Comparison of ENCODE assay signal across 22 cellular contexts in genomic region chr19:6834433-6834832, GRCh38. TPM values are rescaled to one million over a fixed set of nuclear protein-coding genes. Genes with fewer than 3 reads are reported as not detected.
"Had no signal": no experiment of that assay in that cellular context is flagged by ENCODE, and none has a peak within 500 bp of the region (broad histone marks: within the 10 kb centered on the region; RNA-seq: fewer than 3 reads in every experiment).

No MANE protein-coding gene starts in this region.

- ATAC-seq: HepG2 had no signal

- H3K36me3 ChIP-seq: MG63 had no signal

- H3K9me3 ChIP-seq: MG63, SK-N-SH had no signal

- DNase-seq: IMR-90, Karpas-422, KG1, MG63, NCI-H1092, NCI-H1105 treated with DMSO at 0.1 percent for 48 hours, NCI-H1417 treated with DMSO at 0.1 percent for 48 hours, NCI-H187, NCI-H2029, NCI-H2081 treated with DMSO at 0.1 percent for 48 hours, NCI-H2171, NCI-H226, NCI-H446, NCI-H510A, NCI-H524 treated with DMSO at 0.1 percent for 48 hours, NCI-H69, NCI-H774, SHP77, SK-N-SH, SW 1271 had no signal

- FAIRE-seq: HepG2 had no signal

- H3K27me3 ChIP-seq: MG63 had no signal

- H3K27ac ChIP-seq: RWPE1 had no signal

- H3K4me3 ChIP-seq: MG63 had no signal

RNA-seq across cellular contexts. Expression of gene ADGRE1, which starts 52.9 kb away (rescaled TPM):
- total RNA-seq: HepG2, IMR-90 had no signal
- polyA plus RNA-seq: HepG2, IMR-90 had no signal
